ENCODE assay signal across 8 cellular contexts in the genomic region with DNA sequence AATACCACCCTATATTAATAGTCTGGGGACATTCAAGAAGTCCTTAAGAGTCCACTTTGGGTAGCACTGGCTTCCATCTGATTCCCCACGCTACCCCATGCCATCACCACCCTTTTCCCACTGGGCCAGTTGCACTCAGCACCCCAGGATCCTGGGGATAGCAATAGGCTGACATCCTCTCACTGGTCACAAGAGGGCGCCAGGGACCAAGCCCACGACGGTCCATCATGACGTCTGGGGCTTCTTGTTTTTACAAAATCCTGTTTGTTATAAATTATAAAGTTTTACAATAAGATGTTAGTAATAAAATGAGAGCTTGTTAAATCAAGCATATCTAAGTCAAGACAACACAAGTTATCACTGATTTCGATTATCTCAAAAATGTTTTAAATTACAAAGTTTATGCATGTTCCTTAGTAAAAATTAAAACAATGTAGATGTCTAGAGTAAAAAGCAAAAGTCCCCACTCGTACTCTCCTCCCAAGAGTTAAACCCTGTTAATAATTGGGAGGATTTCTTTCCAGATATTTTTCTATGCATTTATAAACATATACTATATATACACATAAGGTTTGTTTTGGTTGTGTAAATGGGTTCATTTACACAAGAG. TPM values are rescaled to one million over a fixed set of nuclear protein-coding genes. Genes with fewer than 3 reads are reported as not detected.
DNase-seq lines count a peak whose midpoint lies in the region; ATAC-seq and TF ChIP-seq lines count a peak whose summit lies in the region.

No MANE protein-coding gene starts in this region.

- DNase-seq in AG10803 (ENCODE audit: low read depth), result peak; percentile 63
- peak; percentile 16 for DNase-seq in NOMO-1 treated with dmso at 0.1 percent for 144 hours (lab: John Stamatoyannopoulos, UW; ENCODE audit: unreplicated experiment)
- peak; percentile 7 to 14 for DNase-seq in activated CD8-positive, alpha-beta memory T cell treated with anti-CD3 and anti-CD28 coated beads for 4 hours (ENCODE audit: low read depth in 2 of 2)
- peak; percentile 78 to 86 for DNase-seq in erythroblast (lab: John Stamatoyannopoulos, UW)
- peak; percentile 62 for DNase-seq in nephron progenitor cell
- DNase-seq in transverse colon, result peak; percentile 52

- no peaks in the 10 kb centered on the region for H3K9me3 Mint-ChIP-seq in nephron progenitor cell

- in situ Hi-C loops in transverse colon (cut with MboI; ENCODE audit: low pct_ligation_motif_present in 1 of 4, low pct_unique_long_range_greater_than_20kb in 1 of 4, low sequenced_read_pairs in 3 of 4), result no loop called here

- H3K4me1 ChIP-seq in transverse colon, result no peaks in the 10 kb centered on the region

- H3K27ac ChIP-seq in transverse colon, result no peak overlapping the region

- 2 to 7% methylated on average over 7 of the region's 7 CpGs for WGBS in transverse colon (ENCODE audit: low coverage in 1 of 2), 2 donors

- ATAC-seq in GM18870 (IDR thresholded peaks at IDR 0.05; ENCODE audit: unreplicated experiment) (peak; percentile 52), HG03432 (IDR thresholded peaks at IDR 0.05; ENCODE audit: unreplicated experiment) (peak; percentile 78)

- H3K4me1 Mint-ChIP-seq in nephron progenitor cell, result no peaks in the 10 kb centered on the region

- no peak for TF ChIP-seq POLR2A in erythroblast (IDR thresholded peaks at IDR 0.05; ENCODE audit: low read length)
- no peak for TF ChIP-seq POLR2A in transverse colon (IDR thresholded peaks at IDR 0.05)

- no peaks in the 10 kb centered on the region for H3K36me3 ChIP-seq in transverse colon

- H3K4me3 ChIP-seq in AG10803 (ENCODE audit: low read length) (no peak overlapping the region), transverse colon (no peak overlapping the region)

- H3K9me3 ChIP-seq in transverse colon, result no peaks in the 10 kb centered on the region

- TF ChIP-seq EP300 in transverse colon (IDR thresholded peaks at IDR 0.05; ENCODE audit: low read depth), result no peak

- H3K36me3 Mint-ChIP-seq in nephron progenitor cell (ENCODE audit: low read depth), result no peaks in the 10 kb centered on the region

- H3K27ac Mint-ChIP-seq in nephron progenitor cell, result no peak overlapping the region

- TF ChIP-seq CTCF in AG10803 (conservative IDR thresholded peaks at IDR 0.05; ENCODE audit: low read length) (peak; percentile 97), nephron progenitor cell (IDR thresholded peaks at IDR 0.05) (peak; percentile 91), transverse colon (IDR thresholded peaks at IDR 0.05) (peak; percentile 56 to 82 (median 69))

- peaks cover 8% of the 10 kb centered on the region for H3K27me3 Mint-ChIP-seq in nephron progenitor cell (ENCODE audit: low read depth, poor library complexity)

- peaks cover 5% of the 10 kb centered on the region for H3K27me3 ChIP-seq in transverse colon

- H3K4me3 Mint-ChIP-seq in nephron progenitor cell, result no peak overlapping the region

- intact Hi-C loops in transverse colon (cut with DNase I; ENCODE audit: low total_unique reads), result no loop called here

RNA-seq across cellular contexts. Expression of gene GPNMB, which starts 15.4 kb away (rescaled TPM):
- total RNA-seq in transverse colon, result 10 to 100 TPM in 3 of 4 donors, 1 to 10 TPM in 1; 8.0 to 36.5 (median 27.1) TPM

RNA-seq across cellular contexts. Expression of gene MALSU1, which starts 37.2 kb away (rescaled TPM):
- 100 to 1,000 TPM in 1 of 4 donors, 10 to 100 TPM in 2, not detected in 1; 26.2 to 165 (median 50.1) TPM for total RNA-seq in transverse colon

Comparison
In these comparisons a context has a peak if more than half of its experiments do, and no peak if none do; other contexts are left out.
1. DNase-seq: peak in every context shown above with its lines; median percentile 82 in erythroblast; 63 in AG10803; 62 in nephron progenitor cell; 52 in transverse colon; 16 in NOMO-1 treated with dmso at 0.1 percent for 144 hours; 10 in activated CD8-positive, alpha-beta memory T cell treated with anti-CD3 and anti-CD28 coated beads for 4 hours.